In the genomic region with DNA sequence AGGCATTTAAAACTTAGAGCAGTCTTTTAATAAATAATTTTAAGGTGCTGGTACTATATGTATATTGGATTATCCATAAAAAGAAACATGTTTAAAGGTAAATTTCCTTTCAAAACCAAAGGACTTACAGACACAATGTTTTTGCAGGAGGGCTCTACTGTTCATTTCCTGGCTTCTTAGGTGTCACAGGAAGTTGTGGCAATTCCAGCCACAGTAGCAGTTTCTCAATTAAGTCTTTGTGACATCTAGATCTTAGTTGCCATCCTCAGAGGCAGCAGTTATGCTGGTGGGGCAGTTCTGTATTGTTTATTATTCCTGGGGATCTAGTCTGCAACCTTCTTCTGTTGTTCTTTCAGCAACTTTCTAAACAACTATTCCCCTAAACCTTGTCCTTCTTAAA, we compare ENCODE assay signal across 13 cellular contexts.
DNase-seq lines count a peak whose midpoint lies in the region; ATAC-seq and TF ChIP-seq lines count a peak whose summit lies in the region.
"Had no signal": no experiment of that assay in that cellular context is flagged by ENCODE, and none has a peak within 500 bp of the region (broad histone marks: within the 10 kb centered on the region; RNA-seq: fewer than 3 reads in every experiment).

No MANE protein-coding gene starts in this region.

- H3F3A ChIP-seq in Loucy (ENCODE audit: low read depth), result no peaks in the 10 kb centered on the region

- in situ Hi-C loops in SK-MEL-5 (cut with HindIII; ENCODE audit: low pct_unique_long_range_greater_than_20kb, low sequenced_read_pairs), result no loop called here

- no peak overlapping the region for H2AFZ ChIP-seq in Loucy (ENCODE audit: low read length)
- H2AFZ ChIP-seq: GM23248 had no signal

- H3K9me2 ChIP-seq in Loucy (replicated peaks; ENCODE audit: low read depth, low read length), result no peaks in the 10 kb centered on the region

- no peaks in the 10 kb centered on the region for H3K4me1 ChIP-seq in Loucy (ENCODE audit: insufficient read depth, low read length, poor library complexity, severe bottlenecking)
- H3K4me1 ChIP-seq: BLaER1 had no signal

- no peak for TF ChIP-seq CTCF in Loucy (conservative IDR thresholded peaks at IDR 0.05; ENCODE audit: low read length)

- peak overlapping the region; percentile 4 for H3K4me2 ChIP-seq in Loucy (ENCODE audit: low read depth, low read length, poor library complexity, severe bottlenecking)
- H3K4me2 ChIP-seq: BLaER1 had no signal

- ATAC-seq in HG03442 (IDR thresholded peaks at IDR 0.05; ENCODE audit: unreplicated experiment), result no peak
- no peak for ATAC-seq in activated CD8-positive, alpha-beta T cell treated with anti-CD3 and anti-CD28 coated beads, Interleukin-2, amount 10 ng/mL, durations not matched to agents 7 days and 5 days

- no peaks in the 10 kb centered on the region for H3K9me3 Mint-ChIP-seq in activated CD8-positive, alpha-beta T cell treated with anti-CD3 and anti-CD28 coated beads, Interleukin-2, amount 10 ng/mL, durations not matched to agents 7 days and 5 days (ENCODE audit: insufficient read depth)

- no peaks in the 10 kb centered on the region for H4K20me1 ChIP-seq in Loucy (ENCODE audit: insufficient read depth, low read length, poor library complexity, severe bottlenecking)
- H4K20me1 ChIP-seq: BLaER1 had no signal

- DNase-seq in GF-D8 (lab: John Stamatoyannopoulos, UW) (peak; percentile 27), SK-MEL-5 (ENCODE audit: low read depth, low spot score) (peak; percentile 17), NCI-H1417 (lab: John Stamatoyannopoulos, UW) (no peak), GM19238 (ENCODE audit: insufficient read length, low spot score) (no peak)
- no peak for DNase-seq in activated CD8-positive, alpha-beta T cell treated with anti-CD3 and anti-CD28 coated beads, Interleukin-2, amount 10 ng/mL, durations not matched to agents 7 days and 5 days
- DNase-seq: AML-193, Calu3, DMS 273 treated with DMSO at 0.1 percent for 48 hours, GM23248, H7 had no signal

- CTCF ChIA-PET in activated CD8-positive, alpha-beta T cell treated with anti-CD3 and anti-CD28 coated beads, Interleukin-2, amount 10 ng/mL, durations not matched to agents 7 days and 5 days (lab: Charles Lee), result no interaction called here

- POLR2A ChIA-PET in activated CD8-positive, alpha-beta T cell treated with anti-CD3 and anti-CD28 coated beads, Interleukin-2, amount 10 ng/mL, durations not matched to agents 7 days and 5 days (lab: Charles Lee), result no interaction called here

- no peak overlapping the region for H3K27ac Mint-ChIP-seq in activated CD8-positive, alpha-beta T cell treated with anti-CD3 and anti-CD28 coated beads, Interleukin-2, amount 10 ng/mL, durations not matched to agents 7 days and 5 days

- peaks cover 7% of the 10 kb centered on the region for H3K4me1 Mint-ChIP-seq in activated CD8-positive, alpha-beta T cell treated with anti-CD3 and anti-CD28 coated beads, Interleukin-2, amount 10 ng/mL, durations not matched to agents 7 days and 5 days (ENCODE audit: low read depth)

- H3K27me3 Mint-ChIP-seq in activated CD8-positive, alpha-beta T cell treated with anti-CD3 and anti-CD28 coated beads, Interleukin-2, amount 10 ng/mL, durations not matched to agents 7 days and 5 days (ENCODE audit: low read depth), result no peaks in the 10 kb centered on the region

- H3K4me3 ChIP-seq in Loucy (ENCODE audit: low read length, poor library complexity, severe bottlenecking), result no peak overlapping the region
- H3K4me3 ChIP-seq: BLaER1, GM23248 had no signal

- H3K27me3 ChIP-seq in Loucy (ENCODE audit: insufficient read depth, low read length, poor library complexity, severe bottlenecking), result no peaks in the 10 kb centered on the region
- H3K27me3 ChIP-seq: BLaER1 had no signal

- H3K9me3 ChIP-seq in Loucy (ENCODE audit: insufficient read depth, low read depth, low read length), result no peaks in the 10 kb centered on the region
- H3K9me3 ChIP-seq: BLaER1 had no signal

- no peaks in the 10 kb centered on the region for H3K36me3 Mint-ChIP-seq in activated CD8-positive, alpha-beta T cell treated with anti-CD3 and anti-CD28 coated beads, Interleukin-2, amount 10 ng/mL, durations not matched to agents 7 days and 5 days (ENCODE audit: low read depth)

- no peaks in the 10 kb centered on the region for H3K79me2 ChIP-seq in Loucy (ENCODE audit: insufficient read depth, low read length)

- H3K9ac ChIP-seq in Loucy (ENCODE audit: low read depth, low read length, poor library complexity, severe bottlenecking), result no peak overlapping the region
- H3K9ac ChIP-seq: BLaER1, GM23248 had no signal

- no peaks in the 10 kb centered on the region for H3K36me3 ChIP-seq in Loucy (ENCODE audit: insufficient read depth, low read length)
- H3K36me3 ChIP-seq: BLaER1 had no signal

- no peak overlapping the region for H3K4me3 Mint-ChIP-seq in activated CD8-positive, alpha-beta T cell treated with anti-CD3 and anti-CD28 coated beads, Interleukin-2, amount 10 ng/mL, durations not matched to agents 7 days and 5 days

Comparison
In these comparisons a context has a peak if more than half of its experiments do, and no peak if none do; other contexts are left out.
1. DNase-seq: peak in GF-D8 (single experiment) and SK-MEL-5 (single experiment); none in activated CD8-positive, alpha-beta T cell treated with anti-CD3 and anti-CD28 coated beads, Interleukin-2, amount 10 ng/mL, durations not matched to agents 7 days and 5 days (single experiment), NCI-H1417 (0 of 3) and GM19238 (single experiment).